Comparison of ENCODE assay signal across 21 cellular contexts in the genomic region with DNA sequence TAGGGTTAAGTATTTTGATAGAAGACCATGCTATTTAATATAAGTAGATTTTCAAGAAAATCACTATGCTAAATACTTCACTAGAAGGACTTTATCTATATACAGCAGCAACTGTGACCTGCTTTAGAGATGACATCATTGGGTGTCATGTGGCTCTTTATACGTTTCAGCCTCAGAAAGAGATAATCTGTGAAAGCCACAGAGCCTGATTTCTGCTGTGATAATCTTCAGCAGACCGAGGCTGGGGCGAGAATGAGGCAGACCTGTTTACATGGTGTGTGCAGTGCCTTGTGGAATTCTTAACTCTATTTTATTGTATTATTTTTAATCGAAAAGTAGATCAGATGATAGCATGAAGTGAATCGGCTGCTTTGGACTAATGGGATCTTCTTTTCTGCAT.
"Had no signal": no experiment of that assay in that cellular context is flagged by ENCODE, and none has a peak within 500 bp of the region (broad histone marks: within the 10 kb centered on the region; RNA-seq: fewer than 3 reads in every experiment).

No MANE protein-coding gene starts in this region.

- H3K9me3 ChIP-seq: breast epithelium, colonic mucosa, gastroesophageal sphincter, heart left ventricle, ovary, prostate gland, spleen, thyroid gland had no signal

- H3K4me1 ChIP-seq: breast epithelium, colonic mucosa, gastroesophageal sphincter, heart left ventricle, prostate gland, spleen, thyroid gland had no signal

- H3K4me3 ChIP-seq: breast epithelium, colonic mucosa, gastroesophageal sphincter, heart left ventricle, ovary, prostate gland, spleen, thyroid gland had no signal

- H3K36me3 ChIP-seq: breast epithelium, colonic mucosa, gastroesophageal sphincter, heart left ventricle, ovary, prostate gland, spleen, thyroid gland had no signal

- H3K27ac ChIP-seq: breast epithelium, colonic mucosa, gastroesophageal sphincter, heart left ventricle, ovary, prostate gland, spleen, thyroid gland had no signal

- ATAC-seq: activated CD4-positive, alpha-beta T cell treated with anti-CD3 and anti-CD28 coated beads for 36 hours; activated T-helper 17 cell treated with anti-CD3 and anti-CD28 coated beads, Interleukin-2, amount 50 U/mL, for 72 hours; gastroesophageal sphincter had no signal

- H3K27me3 ChIP-seq: breast epithelium, colonic mucosa, gastroesophageal sphincter, heart left ventricle, ovary, spleen, thyroid gland had no signal

- DNase-seq: activated B cell treated with CpG ODN at 0.5 μM for 24 hours; activated CD4-positive, alpha-beta T cell treated with anti-CD3 and anti-CD28 coated beads, Interleukin-2, amount 50 U/mL, for 4 hours; activated CD8-positive, alpha-beta memory T cell treated with anti-CD3 and anti-CD28 coated beads for 24 hours; activated CD8-positive, alpha-beta memory T cell treated with anti-CD3 and anti-CD28 coated beads, Interleukin-2, amount 50 U/mL, for 4 hours; activated naive CD4-positive, alpha-beta T cell; activated T-cell treated with anti-CD3 and anti-CD28 coated beads, Interleukin-2, amount 50 U/mL, for 24 hours; naive B cell; ovary; spleen; stimulated activated CD4-positive, alpha-beta T cell treated with anti-CD3 and anti-CD28 coated beads, Interleukin-4, amount 100 ng/mL, for 1 hour; stimulated activated naive CD4-positive, alpha-beta T cell treated with Interleukin-2 at 50 U/mL for 16 hours; T1000 had no signal

- FAIRE-seq: islet of Langerhans had no signal
